19 cellular contexts compared by ENCODE assay signal in genomic region chr3:132549169-132549568, GRCh38. TPM values are rescaled to one million over a fixed set of nuclear protein-coding genes. Genes with fewer than 3 reads are reported as not detected.
"Had no signal": no experiment of that assay in that cellular context is flagged by ENCODE, and none has a peak within 500 bp of the region (broad histone marks: within the 10 kb centered on the region; RNA-seq: fewer than 3 reads in every experiment).

No MANE protein-coding gene starts in this region.

- H3K4me1 Mint-ChIP-seq: central memory CD8-positive, alpha-beta T cell had no signal

- DNase-seq: activated CD4-positive, CD25-positive, alpha-beta regulatory T cell treated with anti-CD3 and anti-CD28 coated beads, Interleukin-2, amount 50 U/mL, for 72 hours; activated naive CD4-positive, alpha-beta T cell treated with anti-CD3 and anti-CD28 coated beads for 36 hours; amygdala; effector CD4-positive, alpha-beta T cell; esophagus squamous epithelium; glutamatergic neuron; nucleus accumbens; stimulated activated CD4-positive, alpha-beta T cell treated with anti-CD3 and anti-CD28 coated beads, Interleukin-15, amount 100 ng/mL, for 24 hours; stimulated activated CD4-positive, alpha-beta T cell treated with anti-CD3 and anti-CD28 coated beads, Interleukin-4, amount 100 ng/mL, for 1 hour; stomach; testis had no signal

- H3K36me3 ChIP-seq: brain microvascular endothelial cell, esophagus squamous epithelium, right atrium auricular region, stomach had no signal

- H3K4me3 Mint-ChIP-seq: activated naive CD4-positive, alpha-beta T cell treated with anti-CD3 and anti-CD28 coated beads for 36 hours; central memory CD8-positive, alpha-beta T cell; nephron had no signal

- H3K9me3 Mint-ChIP-seq: activated naive CD4-positive, alpha-beta T cell treated with anti-CD3 and anti-CD28 coated beads for 36 hours; central memory CD8-positive, alpha-beta T cell; nephron had no signal

- H3K27me3 Mint-ChIP-seq: central memory CD8-positive, alpha-beta T cell; progenitor cell of endocrine pancreas had no signal

- H3K27ac Mint-ChIP-seq: nephron, progenitor cell of endocrine pancreas had no signal

- H3K4me3 ChIP-seq: coronary artery, esophagus squamous epithelium, right atrium auricular region, skin epidermis, stomach, testis had no signal

- H3K9me3 ChIP-seq: esophagus squamous epithelium, right atrium auricular region, stomach, testis had no signal

- H3K27ac ChIP-seq: esophagus squamous epithelium, stomach, testis had no signal

- H3K27me3 ChIP-seq: brain microvascular endothelial cell, esophagus squamous epithelium, right atrium auricular region, stomach, testis had no signal

RNA-seq across cellular contexts. Expression of gene ACKR4, which starts 47.9 kb away (rescaled TPM):
- total RNA-seq: activated naive CD4-positive, alpha-beta T cell treated with anti-CD3 and anti-CD28 coated beads for 36 hours; kidney epithelial cell; progenitor cell of endocrine pancreas had no signal
